7 cellular contexts compared by ENCODE assay signal in genomic region chr19:3969435-3970312, GRCh38. TPM values are rescaled to one million over a fixed set of nuclear protein-coding genes. Genes with fewer than 3 reads are reported as not detected.
DNase-seq lines count a peak whose midpoint lies in the region; ATAC-seq and TF ChIP-seq lines count a peak whose summit lies in the region.

No MANE protein-coding gene starts in this region.

- peaks cover 35% of the 10 kb centered on the region for H3K4me1 Mint-ChIP-seq in nephron progenitor cell

- H3K9me3 Mint-ChIP-seq in nephron progenitor cell = no peaks in the 10 kb centered on the region

- CTCF ChIA-PET in RWPE1 (lab: Yijun Ruan, JAX) = interaction anchor here (0.7 to 1.0 kb wide), 3 partner anchors 9 to 18 kb away, joined by 3 to 5 read pairs (median 3); no protein-coding TSS in a partner anchor

- no peaks in the 10 kb centered on the region for H3K27me3 ChIP-seq in H7 (ENCODE audit: control insufficient read depth, insufficient read depth, low read length)

- peak overlapping the region; percentile 99 for H3K27ac Mint-ChIP-seq in nephron progenitor cell

- POLR2A ChIA-PET in RWPE1 (lab: Yijun Ruan, JAX; ENCODE audit: low non-redundant PET) = interaction anchor here (0.6 to 3.7 kb wide), 3 partner anchors 9 to 96 kb away, joined by 4 to 15 read pairs (median 9); partner anchors contain the start of gene EEF2

- H3K4me3 ChIP-seq in H7 (ENCODE audit: insufficient read depth, low read depth, low read length) = peak overlapping the region; percentile 85

- no peak for DNase-seq in H7
- peak; percentile 75 for DNase-seq in RWPE1 (ENCODE audit: low spot score)
- DNase-seq in epithelial cell of prostate (ENCODE audit: low read depth, low spot score) = peak; percentile 78
- peak; percentile 32 for DNase-seq in nephron progenitor cell
- DNase-seq in stimulated activated CD4-positive, alpha-beta T cell treated with anti-CD3 and anti-CD28 coated beads, Interleukin-4, amount 100 ng/mL, for 1 hour = no peak
- DNase-seq in KG1 (lab: John Stamatoyannopoulos, UW) = no peak

- TF ChIP-seq CTCF in RWPE1 (conservative IDR thresholded peaks at IDR 0.05; ENCODE audit: low read depth) = no peak; the same call in 1 of the 2 replicates
- peak; percentile 20 for TF ChIP-seq CTCF in nephron progenitor cell (IDR thresholded peaks at IDR 0.05)

- H3K4me3 Mint-ChIP-seq in nephron progenitor cell = peak overlapping the region; percentile 89

- H3K27me3 Mint-ChIP-seq in nephron progenitor cell (ENCODE audit: low read depth, poor library complexity) = peaks cover 6% of the 10 kb centered on the region

- peaks cover 17% of the 10 kb centered on the region for H3K36me3 ChIP-seq in H7 (replicated peaks; ENCODE audit: control insufficient read depth, insufficient read depth, low read length)

- ATAC-seq in HG02973 (IDR thresholded peaks at IDR 0.05; ENCODE audit: unreplicated experiment) = no peak

- peaks cover 23% of the 10 kb centered on the region for H3K36me3 Mint-ChIP-seq in nephron progenitor cell (ENCODE audit: low read depth)

- H3K27ac ChIP-seq in RWPE1 = peak overlapping the region; percentile 92
- H3K27ac ChIP-seq in epithelial cell of prostate = peak overlapping the region; percentile 98

RNA-seq across cellular contexts. Expression of gene DAPK3, which starts 1.2 kb away (rescaled TPM):
- total RNA-seq in H7 (2014; rRNA removed; shearing (Covaris generic)) = 124 and 131 TPM in 2 replicates

RNA-seq across cellular contexts. Expression of gene EEF2, which starts 15.6 kb away (rescaled TPM):
- total RNA-seq in H7 (2014; rRNA removed; shearing (Covaris generic)) = 2,968 and 3,290 TPM in 2 replicates

RNA-seq across cellular contexts. Expression of gene NMRK2, which starts 36.8 kb away (rescaled TPM):
- total RNA-seq in H7 (2014; rRNA removed; shearing (Covaris generic)) = 59.4 and 60.1 TPM in 2 replicates

RNA-seq across cellular contexts. Expression of gene PIAS4, which starts 37.9 kb away (rescaled TPM):
- 47.9 and 54.4 TPM in 2 replicates for total RNA-seq in H7 (2014; rRNA removed; shearing (Covaris generic))

Comparison
In these comparisons a context has a peak if more than half of its experiments do, and no peak if none do; other contexts are left out.
1. DNase-seq: peak in RWPE1 (single experiment), epithelial cell of prostate (single experiment) and nephron progenitor cell (single experiment); none in H7 (single experiment), stimulated activated CD4-positive, alpha-beta T cell treated with anti-CD3 and anti-CD28 coated beads, Interleukin-4, amount 100 ng/mL, for 1 hour (single experiment) and KG1 (single experiment).